ENCODE assay signal across 15 cellular contexts in the genomic region with DNA sequence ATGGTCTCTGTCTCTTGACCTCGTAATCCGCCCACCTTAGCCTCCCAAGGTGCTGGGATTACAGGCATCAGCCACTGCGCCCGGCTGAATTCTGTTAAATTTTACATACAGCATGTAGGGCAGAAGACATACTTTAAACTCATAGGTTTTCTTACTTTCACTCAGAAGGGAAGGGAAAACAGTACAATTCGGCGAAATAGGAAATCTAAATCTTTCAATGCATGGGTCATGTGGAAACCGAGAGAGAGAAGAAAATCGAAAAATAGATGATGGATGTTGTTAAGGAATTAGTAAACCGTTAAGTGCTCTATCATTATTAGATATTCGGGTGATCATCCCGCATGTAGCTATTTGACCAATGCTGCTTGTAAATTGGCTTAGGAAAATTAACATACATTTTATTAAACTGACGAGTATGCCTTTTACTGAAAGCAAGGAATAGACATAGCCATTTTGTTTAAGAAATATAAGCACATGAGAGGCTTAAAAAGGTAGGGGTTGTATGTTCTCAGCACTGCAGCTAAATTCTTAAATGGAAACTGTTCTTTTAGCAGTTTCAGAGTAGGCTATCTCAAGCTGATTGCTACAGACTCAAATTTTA.
DNase-seq lines count a peak whose midpoint lies in the region; ATAC-seq and TF ChIP-seq lines count a peak whose summit lies in the region.
"Had no signal": no experiment of that assay in that cellular context is flagged by ENCODE, and none has a peak within 500 bp of the region (broad histone marks: within the 10 kb centered on the region; RNA-seq: fewer than 3 reads in every experiment).

No MANE protein-coding gene starts in this region.

- no peaks in the 10 kb centered on the region for H4K20me1 ChIP-seq in fibroblast of lung (ENCODE audit: control insufficient read depth, extremely low read depth, insufficient read depth, low read length)

- peak overlapping the region; percentile 15 for H2AFZ ChIP-seq in fibroblast of lung (ENCODE audit: low read length)
- H2AFZ ChIP-seq: parathyroid adenoma had no signal

- intact Hi-C loops in adrenal gland (cut with DNase I): no loop called here

- H3K27ac ChIP-seq in adrenal gland: peak overlapping the region in 3 of 5 donors; percentile 15 to 54 (median 27)
- H3K27ac ChIP-seq in fibroblast of lung (ENCODE audit: insufficient read depth, low read length): peak overlapping the region; percentile 69
- H3K27ac ChIP-seq in stomach smooth muscle (ENCODE audit: low read length): no peak overlapping the region
- H3K27ac ChIP-seq: parathyroid adenoma, VCaP had no signal

- H3K4me2 ChIP-seq in fibroblast of lung (ENCODE audit: extremely low read depth, insufficient read depth, low read length): no peak overlapping the region

- ATAC-seq in GM18505 (IDR thresholded peaks at IDR 0.05; ENCODE audit: unreplicated experiment): no peak
- ATAC-seq: activated CD8-positive, alpha-beta T cell treated with anti-CD3 and anti-CD28 coated beads, Interleukin-2, amount 10 ng/mL, durations not matched to agents 7 days and 5 days; CD8-positive, alpha-beta T cell; GM12878 had no signal

- 88 to 91% (median 88%) methylated on average over 12 of the region's 12 CpGs for WGBS in adrenal gland, 4 donors

- TF ChIP-seq CTCF in adrenal gland (IDR thresholded peaks at IDR 0.05): no peak
- no peak for TF ChIP-seq CTCF in fibroblast of lung (conservative IDR thresholded peaks at IDR 0.05 in 1 of 2, IDR thresholded peaks at IDR 0.05 in 1 of 2; ENCODE audit: low read depth in 1 of 2, low read length in 2 of 2)

- no peaks in the 10 kb centered on the region for H3K36me3 ChIP-seq in adrenal gland (replicated peaks in 1 of 2)
- no peaks in the 10 kb centered on the region for H3K36me3 ChIP-seq in fibroblast of lung (ENCODE audit: control insufficient read depth, insufficient read depth, low read length)
- H3K36me3 ChIP-seq in stomach smooth muscle (ENCODE audit: control insufficient read depth in 2 of 2, insufficient read depth in 2 of 2, low read length in 2 of 2): no peaks in the 10 kb centered on the region

- H3K9me3 ChIP-seq in adrenal gland (replicated peaks in 1 of 3) (no peaks in the 10 kb centered on the region), fibroblast of lung (ENCODE audit: control insufficient read depth, insufficient read depth, low read depth, low read length) (no peaks in the 10 kb centered on the region), stomach smooth muscle (ENCODE audit: control insufficient read depth in 2 of 2, low read length in 2 of 2) (no peaks in the 10 kb centered on the region)

- no peak overlapping the region for H3K9ac ChIP-seq in fibroblast of lung (ENCODE audit: insufficient read depth, low read length)
- no peak overlapping the region for H3K9ac ChIP-seq in stomach smooth muscle (ENCODE audit: low read length in 2 of 2)
- H3K9ac ChIP-seq: parathyroid adenoma had no signal

- H3K27me3 ChIP-seq in adrenal gland (no peaks in the 10 kb centered on the region), fibroblast of lung (ENCODE audit: control insufficient read depth, insufficient read depth, low read length) (no peaks in the 10 kb centered on the region), stomach smooth muscle (ENCODE audit: control insufficient read depth in 1 of 2, insufficient read depth in 2 of 2, low read length in 2 of 2) (no peaks in the 10 kb centered on the region)

- DNase-seq in NCI-H526 treated with DMSO at 0.1 percent for 48 hours (lab: John Stamatoyannopoulos, UW) (peak; percentile 61), NCI-H526 (lab: John Stamatoyannopoulos, UW) (no peak), adrenal gland (no peak), fibroblast of lung (ENCODE audit: low read depth in 2 of 2) (no peak)
- DNase-seq in activated CD4-positive, alpha-beta T cell treated with anti-CD3 and anti-CD28 coated beads, Interleukin-2, amount 50 U/mL, for 4 hours: no peak
- no peak for DNase-seq in activated naive CD4-positive, alpha-beta T cell treated with Interleukin-2 at 50 U/mL for 16 hours
- DNase-seq: activated CD8-positive, alpha-beta T cell treated with anti-CD3 and anti-CD28 coated beads, Interleukin-2, amount 10 ng/mL, durations not matched to agents 7 days and 5 days; activated gamma-delta T cell; CD8-positive, alpha-beta T cell; immature natural killer cell had no signal

- peaks cover 0 to 16% of the 10 kb centered on the region in 2 donors for H3K4me1 ChIP-seq in adrenal gland (replicated peaks in 1 of 2)
- no peaks in the 10 kb centered on the region for H3K4me1 ChIP-seq in fibroblast of lung (ENCODE audit: control insufficient read depth, extremely low read depth, insufficient read depth, low read length)
- H3K4me1 ChIP-seq in stomach smooth muscle (ENCODE audit: control insufficient read depth, insufficient read depth, low read length): peaks cover 14% of the 10 kb centered on the region
- H3K4me1 ChIP-seq: parathyroid adenoma had no signal

- H3K79me2 ChIP-seq in fibroblast of lung (ENCODE audit: control insufficient read depth, insufficient read depth, low read length): no peaks in the 10 kb centered on the region
- H3K79me2 ChIP-seq: parathyroid adenoma had no signal

- no peak for TF ChIP-seq POLR2A in adrenal gland (IDR thresholded peaks at IDR 0.05)
- TF ChIP-seq POLR2A in GM18505 (IDR thresholded peaks at IDR 0.05; ENCODE audit: borderline replicate concordance, extremely low read depth, insufficient read depth, insufficient read length): no peak

- H3K4me3 ChIP-seq in adrenal gland (peak overlapping the region in 1 of 4 donors; percentile 17), fibroblast of lung (replicated peaks in 1 of 4; ENCODE audit: control extremely low read depth in 1 of 4, insufficient read depth in 1 of 4, low read depth in 3 of 4, low read length in 4 of 4) (no peak overlapping the region), stomach smooth muscle (ENCODE audit: low read length in 2 of 2) (peak overlapping the region; percentile 40 to 63)
- H3K4me3 ChIP-seq: GM12878 had no signal

Comparison
In these comparisons a context has a peak if more than half of its experiments do, and no peak if none do; other contexts are left out.
1. H3K4me3 ChIP-seq: peak in stomach smooth muscle (2 of 2); none in fibroblast of lung (0 of 4).